In the genomic region with DNA sequence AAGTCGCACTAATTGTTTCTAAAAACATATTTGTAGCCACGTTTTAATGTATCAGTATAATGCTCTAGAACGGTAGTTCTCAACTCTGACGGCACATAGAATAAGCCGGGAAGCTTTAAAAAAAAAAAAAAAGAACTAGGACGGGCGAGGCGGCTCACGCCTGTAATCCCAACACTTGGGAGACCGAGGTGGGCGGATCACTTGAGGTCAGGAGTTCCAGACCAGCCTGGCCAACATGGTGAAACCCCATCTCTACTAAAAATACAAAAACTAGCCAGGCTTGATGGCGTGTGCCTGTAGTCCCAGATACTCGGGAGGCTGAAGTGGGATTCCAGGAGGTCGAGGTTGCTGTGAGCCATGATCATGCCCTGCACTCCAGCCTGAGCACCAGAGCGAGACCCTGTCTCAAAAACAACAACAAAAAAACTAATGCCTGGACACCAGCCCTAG, we compare ENCODE assay signal across 8 cellular contexts. TPM values are rescaled to one million over a fixed set of nuclear protein-coding genes. Genes with fewer than 3 reads are reported as not detected.
A peak's percentile ranks its signal among the peaks of the same experiment; 100 is the strongest.
DNase-seq lines count a peak whose midpoint lies in the region; ATAC-seq, FAIRE-seq and TF ChIP-seq lines count a peak whose summit lies in the region.

No MANE protein-coding gene starts in this region.

- H3K79me2 ChIP-seq in OCI-LY3 (ENCODE audit: low read length) = peaks cover 5% of the 10 kb centered on the region; the same call in 1 of the 2 replicates

- no peaks in the 10 kb centered on the region for H3K27me3 ChIP-seq in BLaER1
- H3K27me3 ChIP-seq in OCI-LY3 (ENCODE audit: low read depth, low read length) = no peaks in the 10 kb centered on the region
- H3K27me3 ChIP-seq in neuron (ENCODE audit: insufficient read depth, low read length) = peaks cover 2% of the 10 kb centered on the region

- H3K36me3 ChIP-seq in BLaER1 = no peaks in the 10 kb centered on the region
- no peaks in the 10 kb centered on the region for H3K36me3 ChIP-seq in OCI-LY3 (replicated peaks; ENCODE audit: low read depth, low read length)
- no peaks in the 10 kb centered on the region for H3K36me3 ChIP-seq in neuron (ENCODE audit: insufficient read depth, low read length)

- H3K27me3 Mint-ChIP-seq in endothelial cell (ENCODE audit: unreplicated experiment) = peaks cover 4% of the 10 kb centered on the region

- no peaks in the 10 kb centered on the region for H3K9me3 Mint-ChIP-seq in endothelial cell (ENCODE audit: unreplicated experiment)

- H3K9ac ChIP-seq in BLaER1 (peak overlapping the region; percentile 83), OCI-LY3 (ENCODE audit: low read length) (peak overlapping the region; percentile 76)

- H3K4me1 ChIP-seq in BLaER1 = peaks cover 39% of the 10 kb centered on the region
- peaks cover 12% of the 10 kb centered on the region for H3K4me1 ChIP-seq in OCI-LY3 (ENCODE audit: low read length)
- H3K4me1 ChIP-seq in neuron (ENCODE audit: insufficient read depth, low read length) = peaks cover 6% of the 10 kb centered on the region

- peak overlapping the region; percentile 82 for H3K4me2 ChIP-seq in BLaER1
- peak overlapping the region; percentile 72 for H3K4me2 ChIP-seq in OCI-LY3 (ENCODE audit: low read length)

- H3K9me3 ChIP-seq in BLaER1 (no peaks in the 10 kb centered on the region), OCI-LY3 (ENCODE audit: insufficient read depth, low read length) (no peaks in the 10 kb centered on the region), neuron (ENCODE audit: low read length) (no peaks in the 10 kb centered on the region)

- H3K4me1 Mint-ChIP-seq in endothelial cell (ENCODE audit: unreplicated experiment) = peaks cover 13% of the 10 kb centered on the region

- DNase-seq in endothelial cell (ENCODE audit: low spot score) (no peak), NCI-H748 treated with DMSO at 0.1 percent for 48 hours (lab: John Stamatoyannopoulos, UW) (no peak), frontal cortex (ENCODE audit: low spot score in 2 of 2) (no peak), KG1 (lab: John Stamatoyannopoulos, UW) (no peak)

- H4K20me1 ChIP-seq in BLaER1 (no peaks in the 10 kb centered on the region), OCI-LY3 (ENCODE audit: insufficient read depth, low read length) (no peaks in the 10 kb centered on the region)

- no peaks in the 10 kb centered on the region for H3K36me3 Mint-ChIP-seq in endothelial cell (ENCODE audit: low read depth, unreplicated experiment)

- FAIRE-seq in frontal cortex (lab: Jason Lieb, UNC) = no peak

- TF ChIP-seq CTCF in OCI-LY3 (IDR thresholded peaks at IDR 0.05; ENCODE audit: low read depth, low read length) = no peak
- no peak for TF ChIP-seq CTCF in endothelial cell (IDR thresholded peaks at IDR 0.05; ENCODE audit: unreplicated experiment)

- ATAC-seq in HG02759 (IDR thresholded peaks at IDR 0.05; ENCODE audit: unreplicated experiment) = no peak

- H3K4me3 ChIP-seq in BLaER1 (peak overlapping the region; percentile 82), OCI-LY3 (ENCODE audit: low read length) (peak overlapping the region; percentile 86), neuron (ENCODE audit: low read length) (peak overlapping the region; percentile 68)

- H3K27ac Mint-ChIP-seq in endothelial cell (ENCODE audit: unreplicated experiment) = peak overlapping the region; percentile 36

- H2AFZ ChIP-seq in OCI-LY3 (ENCODE audit: low read depth, low read length) = peak overlapping the region; percentile 75
- peak overlapping the region; percentile 75 for H2AFZ ChIP-seq in neuron (ENCODE audit: low read depth, low read length)

- H3K27ac ChIP-seq in BLaER1 = peak overlapping the region; percentile 84
- peak overlapping the region; percentile 57 for H3K27ac ChIP-seq in OCI-LY3 (ENCODE audit: low read length)

- peak overlapping the region; percentile 73 for H3K4me3 Mint-ChIP-seq in endothelial cell (ENCODE audit: unreplicated experiment)

RNA-seq across cellular contexts. Expression of a gene that starts 0.7 kb away (rescaled TPM):
- 6.1 TPM for total RNA-seq in endothelial cell (ENCODE audit: unreplicated experiment)
- 14.7 TPM for total RNA-seq in frontal cortex

RNA-seq across cellular contexts. Expression of a gene that starts 9.7 kb away (rescaled TPM):
- total RNA-seq in endothelial cell (ENCODE audit: unreplicated experiment) (76.2 TPM), frontal cortex (79.5 TPM)

RNA-seq across cellular contexts. Expression of a gene that starts 26.6 kb away (rescaled TPM):
- total RNA-seq in endothelial cell (ENCODE audit: unreplicated experiment) (0.67 TPM), frontal cortex (0.41 TPM)
